ENCODE assay signal across 30 cellular contexts in the genomic region with DNA sequence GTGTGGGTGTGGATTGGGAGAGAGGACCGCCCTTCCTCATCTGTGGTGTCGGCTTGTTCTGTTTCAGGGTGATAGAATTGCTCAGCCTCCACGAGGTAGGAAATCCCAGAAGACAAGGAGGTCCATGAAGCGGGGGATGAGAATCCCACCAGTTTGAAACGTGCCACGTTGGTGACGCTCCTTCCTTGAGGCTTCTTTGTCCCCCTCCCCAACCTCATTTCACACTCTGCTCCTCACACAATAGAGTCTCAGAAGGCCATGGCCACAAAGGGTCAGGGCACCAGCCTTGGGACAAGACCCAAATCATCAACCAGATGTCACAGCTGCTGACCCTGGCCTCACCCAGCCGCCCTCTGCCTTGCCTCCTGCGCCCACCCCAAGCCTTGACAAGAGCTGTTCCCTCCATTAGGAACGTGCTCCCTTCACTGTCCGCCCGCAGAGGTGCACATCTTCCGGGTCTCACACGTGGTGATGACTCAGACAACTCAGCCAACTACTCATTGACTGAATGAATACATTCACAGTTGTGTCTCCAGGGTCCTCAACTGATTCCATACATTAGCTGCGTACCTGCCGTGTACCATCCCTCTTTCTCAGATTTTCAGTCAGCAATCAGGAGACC. TPM values are rescaled to one million over a fixed set of nuclear protein-coding genes. Genes with fewer than 3 reads are reported as not detected.
DNase-seq lines count a peak whose midpoint lies in the region; ATAC-seq, FAIRE-seq and TF ChIP-seq lines count a peak whose summit lies in the region.
"Had no signal": no experiment of that assay in that cellular context is flagged by ENCODE, and none has a peak within 500 bp of the region (broad histone marks: within the 10 kb centered on the region; RNA-seq: fewer than 3 reads in every experiment).

No MANE protein-coding gene starts in this region.

- intact Hi-C loops in HepG2 (cut with micrococcal nuclease; ENCODE audit: unreplicated experiment) = loop anchor here (5.0 kb wide), 1 partner anchor 48 kb away; a partner anchor contains a TSS
- intact Hi-C loops in cardiac septum (cut with DNase I) = no loop called here

- H4K20me1 ChIP-seq in astrocyte (ENCODE audit: insufficient read depth, low read length) = no peaks in the 10 kb centered on the region
- no peaks in the 10 kb centered on the region for H4K20me1 ChIP-seq in HepG2 (ENCODE audit: insufficient read depth, low read length)

- H2AFZ ChIP-seq in astrocyte (ENCODE audit: low read depth, low read length) (no peak overlapping the region), HepG2 (ENCODE audit: low read length) (no peak overlapping the region)

- no peak; the same call in 2 of the 3 replicates for ATAC-seq in HepG2
- no peak for ATAC-seq in GM19351 (IDR thresholded peaks at IDR 0.05; ENCODE audit: unreplicated experiment)
- no peak for ATAC-seq in activated T-cell treated with anti-CD3 and anti-CD28 coated beads, Interleukin-2, amount 50 U/mL, for 4 hours
- ATAC-seq: left lung; natural killer cell treated with Interleukin-12 subunit alpha and Interleukin-12 subunit beta and Interleukin-15 and Interleukin-18, amount 100 ng/mL, for 72 hours; pancreas had no signal

- no peak for TF ChIP-seq POLR2A in HepG2 (IDR thresholded peaks at IDR 0.05; ENCODE audit: insufficient read depth in 1 of 2, low read depth in 2 of 2, low read length in 2 of 2)

- CTCF ChIA-PET in HepG2 (lab: Yijun Ruan, JAX; ENCODE audit: low intra/inter-chr PET ratio, low total read pairs) = no interaction called here

- H3K9ac ChIP-seq in astrocyte (ENCODE audit: low read length) = no peak overlapping the region
- H3K9ac ChIP-seq in HepG2 (ENCODE audit: insufficient read depth, low read depth, low read length) = 0 out of 2 replicates have a peak overlapping the region, but pooled peaks have one; percentile 12

- FAIRE-seq in astrocyte (lab: Jason Lieb, UNC) (no peak), HepG2 (lab: Jason Lieb, UNC) (no peak)
- FAIRE-seq: pancreas had no signal

- H3K4me3 ChIP-seq in astrocyte (ENCODE audit: insufficient read depth, low read depth, low read length) (no peak overlapping the region), HepG2 (replicated peaks in 1 of 3; ENCODE audit: insufficient read depth in 1 of 3, low read depth in 2 of 3, low read length in 3 of 3) (peak overlapping the region in 1 of 3 experiments; percentile 61; a peak in 2 of 6 replicates)
- H3K4me3 ChIP-seq: cardiac muscle cell, heart right ventricle, left lung, pancreas, right atrium auricular region, SK-N-MC, thyroid gland had no signal

- no peak overlapping the region for H3K27ac ChIP-seq in astrocyte (ENCODE audit: low read depth, low read length)
- peak overlapping the region; percentile 96 for H3K27ac ChIP-seq in HepG2 (ENCODE audit: extremely low read length, insufficient read depth, low read length)
- H3K27ac ChIP-seq: cardiac muscle cell, epithelial cell of prostate, left lung, pancreas, right atrium auricular region, SK-N-MC, thyroid gland had no signal

- H3K9me3 ChIP-seq in astrocyte (ENCODE audit: insufficient read depth, low read depth, low read length) = no peaks in the 10 kb centered on the region
- no peaks in the 10 kb centered on the region for H3K9me3 ChIP-seq in HepG2 (ENCODE audit: low read length)
- H3K9me3 ChIP-seq: heart right ventricle, left lung, pancreas, right atrium auricular region, thyroid gland had no signal

- H3K36me3 ChIP-seq in astrocyte (ENCODE audit: insufficient read depth, low read length) = no peaks in the 10 kb centered on the region
- no peaks in the 10 kb centered on the region for H3K36me3 ChIP-seq in HepG2 (replicated peaks in 1 of 2; ENCODE audit: control insufficient read depth in 1 of 2, insufficient read depth in 2 of 2, low read length in 2 of 2)
- H3K36me3 ChIP-seq: cardiac muscle cell, heart right ventricle, left lung, pancreas, right atrium auricular region, thyroid gland had no signal

- in situ Hi-C loops in HepG2 (cut with HindIII; ENCODE audit: extremely low pct_ligation_motif_present, low pct_unique_long_range_greater_than_20kb) = no loop called here

- no peak overlapping the region for H3K4me2 ChIP-seq in astrocyte (ENCODE audit: low read length)
- H3K4me2 ChIP-seq in HepG2 (ENCODE audit: low read depth, low read length) = peak overlapping the region; percentile 75

- H3K4me1 Mint-ChIP-seq in HFFc6 (ENCODE audit: low read depth) (peaks cover 8% of the 10 kb centered on the region), astrocyte (ENCODE audit: low read depth, unreplicated experiment) (peaks cover 3% of the 10 kb centered on the region), type B pancreatic cell (ENCODE audit: unreplicated experiment) (no peaks in the 10 kb centered on the region)
- H3K4me1 Mint-ChIP-seq in activated T-cell treated with anti-CD3 and anti-CD28 coated beads, Interleukin-2, amount 50 U/mL, for 4 hours (ENCODE audit: low read depth) = no peaks in the 10 kb centered on the region
- H3K4me1 Mint-ChIP-seq: activated naive CD4-positive, alpha-beta T cell treated with anti-CD3 and anti-CD28 coated beads, Interleukin-2, amount 50 U/mL, for 24 hours; CD4-positive, alpha-beta memory T cell; immature natural killer cell had no signal

- TF ChIP-seq CTCF in HFFc6 (IDR thresholded peaks at IDR 0.05) (no peak), astrocyte (IDR thresholded peaks at IDR 0.05; ENCODE audit: insufficient read depth, low read depth, low read length) (no peak), HepG2 (CRISPR knock-in tag; IDR thresholded peaks at IDR 0.05) (no peak), type B pancreatic cell (conservative IDR thresholded peaks at IDR 0.05) (no peak)

- no TSS peak for BruUV-seq in HepG2 (replicated peaks; lab: Mats Ljungman, UMichigan)

- peak overlapping the region; percentile 34; the same call in 1 of the 2 replicates for H3K27ac Mint-ChIP-seq in HFFc6
- peak overlapping the region; percentile 20 for H3K27ac Mint-ChIP-seq in astrocyte (ENCODE audit: unreplicated experiment)
- H3K27ac Mint-ChIP-seq in type B pancreatic cell = peak overlapping the region; percentile 19
- H3K27ac Mint-ChIP-seq: activated naive CD4-positive, alpha-beta T cell treated with anti-CD3 and anti-CD28 coated beads, Interleukin-2, amount 50 U/mL, for 24 hours; immature natural killer cell; natural killer cell treated with Interleukin-12 subunit alpha and Interleukin-12 subunit beta and Interleukin-15 and Interleukin-18, amount 100 ng/mL, for 72 hours; stimulated activated naive CD8-positive, alpha-beta T cell treated with anti-CD3 and anti-CD28 coated beads, Interleukin-15, Interleukin-2, amounts not matched to agents 100 ng/mL and 50 ng/mL, for 24 hours had no signal

- 83% methylated on average over 16 of the region's 16 CpGs for whole genome bisulfite sequencing in HepG2 (ENCODE audit: low lambda C conversion rate)

- no peak for DNase-seq in HFFc6
- DNase-seq in astrocyte (ENCODE audit: low read depth) = no peak
- no peak for DNase-seq in HepG2 (ENCODE audit: low spot score)
- DNase-seq in type B pancreatic cell (ENCODE audit: extremely low spot score, unreplicated experiment) = no peak
- no peak for DNase-seq in cardiac septum (ENCODE audit: low spot score)
- no peak for DNase-seq in activated T-cell treated with anti-CD3 and anti-CD28 coated beads, Interleukin-2, amount 50 U/mL, for 4 hours
- DNase-seq: anterior cingulate cortex; CD4-positive, alpha-beta memory T cell; GF-D8; H9; heart right ventricle; immature natural killer cell; Karpas-422; left lung; NCI-H1092 treated with DMSO at 0.1 percent for 48 hours; NCI-H187 treated with DMSO at 0.1 percent for 48 hours; NCI-H2227 treated with DMSO at 0.1 percent for 48 hours; RPMI8226; stimulated activated CD4-positive, alpha-beta T cell treated with anti-CD3 and anti-CD28 coated beads, Interleukin-12 subunit alpha, Interleukin-12 subunit beta, amount 100 ng/mL, for 4 hours; thyroid gland had no signal

- H3K36me3 Mint-ChIP-seq in HFFc6 (ENCODE audit: low read depth) = peaks cover 3% of the 10 kb centered on the region; the same call in 1 of the 2 replicates
- H3K36me3 Mint-ChIP-seq in astrocyte (ENCODE audit: low read depth, unreplicated experiment) = no peaks in the 10 kb centered on the region
- no peaks in the 10 kb centered on the region for H3K36me3 Mint-ChIP-seq in type B pancreatic cell
- no peaks in the 10 kb centered on the region for H3K36me3 Mint-ChIP-seq in activated T-cell treated with anti-CD3 and anti-CD28 coated beads, Interleukin-2, amount 50 U/mL, for 4 hours (ENCODE audit: insufficient read depth)
- H3K36me3 Mint-ChIP-seq: activated naive CD4-positive, alpha-beta T cell treated with anti-CD3 and anti-CD28 coated beads, Interleukin-2, amount 50 U/mL, for 24 hours; CD4-positive, alpha-beta memory T cell; immature natural killer cell; natural killer cell treated with Interleukin-12 subunit alpha and Interleukin-12 subunit beta and Interleukin-15 and Interleukin-18, amount 100 ng/mL, for 72 hours had no signal

- H3K4me1 ChIP-seq in astrocyte (ENCODE audit: insufficient read depth, low read length) (peaks cover 10% of the 10 kb centered on the region), HepG2 (ENCODE audit: insufficient read depth, low read length) (peaks cover 58% of the 10 kb centered on the region)
- H3K4me1 ChIP-seq: pancreas had no signal

- TF ChIP-seq EP300 in HepG2 (IDR thresholded peaks at IDR 0.05; ENCODE audit: low read depth in 2 of 2, low read length in 2 of 2) (no peak), HepG2 (CRISPR knock-in tag; IDR thresholded peaks at IDR 0.05; ENCODE audit: borderline replicate concordance) (no peak)

- H3K79me2 ChIP-seq in astrocyte (ENCODE audit: insufficient read depth, low read length) (no peaks in the 10 kb centered on the region), HepG2 (ENCODE audit: insufficient read depth, low read length) (no peaks in the 10 kb centered on the region)

- H3K4me3 Mint-ChIP-seq in HFFc6 (no peak overlapping the region), astrocyte (ENCODE audit: unreplicated experiment) (no peak overlapping the region), type B pancreatic cell (no peak overlapping the region)
- no peak overlapping the region for H3K4me3 Mint-ChIP-seq in activated T-cell treated with anti-CD3 and anti-CD28 coated beads, Interleukin-2, amount 50 U/mL, for 4 hours
- H3K4me3 Mint-ChIP-seq: activated naive CD4-positive, alpha-beta T cell treated with anti-CD3 and anti-CD28 coated beads, Interleukin-2, amount 50 U/mL, for 24 hours; CD4-positive, alpha-beta memory T cell; H9; immature natural killer cell; natural killer cell treated with Interleukin-12 subunit alpha and Interleukin-12 subunit beta and Interleukin-15 and Interleukin-18, amount 100 ng/mL, for 72 hours; stimulated activated naive CD8-positive, alpha-beta T cell treated with anti-CD3 and anti-CD28 coated beads, Interleukin-15, Interleukin-2, amounts not matched to agents 100 ng/mL and 50 ng/mL, for 24 hours had no signal

- POLR2A ChIA-PET in HepG2 (lab: Yijun Ruan, JAX) = interaction anchor here (1.4 to 4.1 kb wide), 6 partner anchors 14 to 38 kb away, joined by 5 to 68 read pairs (median 6); a partner anchor contains a TSS

- H3K27me3 ChIP-seq in astrocyte (ENCODE audit: insufficient read depth, low read length) (no peaks in the 10 kb centered on the region), HepG2 (ENCODE audit: control insufficient read depth in 1 of 2, insufficient read depth in 2 of 2, low read length in 2 of 2) (no peaks in the 10 kb centered on the region)
- H3K27me3 ChIP-seq: cardiac muscle cell, heart right ventricle, left lung, pancreas, right atrium auricular region, thyroid gland had no signal

- TF ChIP-seq RAD21 in HepG2 (CRISPR knock-in tag; IDR thresholded peaks at IDR 0.05) = no peak

- no peaks in the 10 kb centered on the region; the same call in none of the 2 replicates for H3K27me3 Mint-ChIP-seq in HFFc6 (ENCODE audit: insufficient read depth)
- H3K27me3 Mint-ChIP-seq in astrocyte (ENCODE audit: low read depth, unreplicated experiment) = peaks cover 4% of the 10 kb centered on the region
- H3K27me3 Mint-ChIP-seq in type B pancreatic cell = peaks cover 11% of the 10 kb centered on the region
- peaks cover 2% of the 10 kb centered on the region for H3K27me3 Mint-ChIP-seq in activated T-cell treated with anti-CD3 and anti-CD28 coated beads, Interleukin-2, amount 50 U/mL, for 4 hours (ENCODE audit: low read depth)
- H3K27me3 Mint-ChIP-seq: CD4-positive, alpha-beta memory T cell; stimulated activated naive CD8-positive, alpha-beta T cell treated with anti-CD3 and anti-CD28 coated beads, Interleukin-15, Interleukin-2, amounts not matched to agents 100 ng/mL and 50 ng/mL, for 24 hours had no signal

- H3K9me3 Mint-ChIP-seq in HFFc6 (no peaks in the 10 kb centered on the region), astrocyte (ENCODE audit: unreplicated experiment) (peaks cover 2% of the 10 kb centered on the region), type B pancreatic cell (no peaks in the 10 kb centered on the region)
- no peaks in the 10 kb centered on the region for H3K9me3 Mint-ChIP-seq in activated T-cell treated with anti-CD3 and anti-CD28 coated beads, Interleukin-2, amount 50 U/mL, for 4 hours
- H3K9me3 Mint-ChIP-seq: activated naive CD4-positive, alpha-beta T cell treated with anti-CD3 and anti-CD28 coated beads, Interleukin-2, amount 50 U/mL, for 24 hours; CD4-positive, alpha-beta memory T cell; H9; immature natural killer cell; natural killer cell treated with Interleukin-12 subunit alpha and Interleukin-12 subunit beta and Interleukin-15 and Interleukin-18, amount 100 ng/mL, for 72 hours; stimulated activated naive CD8-positive, alpha-beta T cell treated with anti-CD3 and anti-CD28 coated beads, Interleukin-15, Interleukin-2, amounts not matched to agents 100 ng/mL and 50 ng/mL, for 24 hours had no signal

RNA-seq across cellular contexts. Expression of a gene that starts 18.3 kb away (rescaled TPM):
- total RNA-seq in HFFc6 (2021; fragmentation: NEBNext Ultra II Directional; extraction: Animal tissue kit (Norgen Biotek cat#: 25700)) = 10 to 100 TPM; 12.7 to 19.0 (median 14.2) TPM
- total RNA-seq in astrocyte = 20.9 and 21.2 TPM in 2 replicates
- 18.7 and 20.9 TPM in 2 replicates for total RNA-seq in HepG2 (2016; rRNA removed; fragmentation: Illumina TruSeq; extraction: Trizol)
- total RNA-seq in HepG2 (2016; cell fraction: cytosol; rRNA removed; fragmentation: Illumina TruSeq; extraction: Trizol; ENCODE audit: low read depth) = 4.7 and 6.1 TPM in 2 replicates
- total RNA-seq in HepG2 (2016; cell fraction: insoluble cytoplasmic fraction; rRNA removed; fragmentation: Illumina TruSeq; extraction: Trizol) = 19.1 and 20.1 TPM in 2 replicates
- total RNA-seq in HepG2 (2016; cell fraction: membrane; rRNA removed; fragmentation: Illumina TruSeq; extraction: Trizol) = 11.7 and 12.0 TPM in 2 replicates
- total RNA-seq in HepG2 (2016; cell fraction: nucleus; rRNA removed; fragmentation: Illumina TruSeq; extraction: Trizol) = 7.6 and 7.9 TPM in 2 replicates
- polyA plus RNA-seq in HepG2 (2011; rRNA removed) = 15.5 and 17.6 TPM in 2 replicates
- 19.4 and 26.2 TPM in 2 replicates for polyA plus RNA-seq in HepG2 (2011; cell fraction: cytosol; rRNA removed)
- polyA plus RNA-seq in HepG2 (2011; cell fraction: nucleus; rRNA removed) = 9.3 and 10.5 TPM in 2 replicates
- 10.5 and 11.1 TPM in 2 replicates for polyA plus RNA-seq in HepG2 (2012)
- 3.6 and 4.1 TPM in 2 replicates for polyA plus RNA-seq in HepG2 (2016; cell fraction: cytosol; fragmentation: Illumina TruSeq; extraction: Trizol; ENCODE audit: low read depth)
- 22.2 and 23.4 TPM in 2 replicates for polyA plus RNA-seq in HepG2 (2016; cell fraction: insoluble cytoplasmic fraction; fragmentation: Illumina TruSeq; extraction: Trizol; ENCODE audit: low read depth)
- polyA plus RNA-seq in HepG2 (2016; cell fraction: membrane; fragmentation: Illumina TruSeq; extraction: Trizol; ENCODE audit: low read depth) = 7.5 and 8.0 TPM in 2 replicates
- polyA plus RNA-seq in HepG2 (2016; cell fraction: nucleus; fragmentation: Illumina TruSeq; extraction: Trizol; ENCODE audit: insufficient read depth, low read depth) = 10.3 and 14.0 TPM in 2 replicates
- 5.1 and 16.2 TPM in 2 replicates for polyA minus RNA-seq in HepG2 (2011; rRNA and poly(A)+ RNA removed; ENCODE audit: low replicate concordance)
- polyA minus RNA-seq in HepG2 (2011; cell fraction: cytosol; rRNA and poly(A)+ RNA removed) = 9.3 and 9.9 TPM in 2 replicates
- polyA minus RNA-seq in HepG2 (2011; cell fraction: nucleus; rRNA and poly(A)+ RNA removed) = 5.5 and 7.0 TPM in 2 replicates
- total RNA-seq in type B pancreatic cell (ENCODE audit: low replicate concordance) = 19.1 and 21.4 TPM in 2 replicates
- 7.5 TPM for total RNA-seq in cardiac septum
- 10 to 100 TPM; 24.4 to 27.4 (median 26.0) TPM for total RNA-seq in activated T-cell treated with anti-CD3 and anti-CD28 coated beads, Interleukin-2, amount 50 U/mL, for 4 hours

RNA-seq across cellular contexts. Expression of a gene that starts 24.6 kb away (rescaled TPM):
- 10 to 100 TPM; 35.5 to 41.0 (median 40.1) TPM for total RNA-seq in HFFc6 (2021; fragmentation: NEBNext Ultra II Directional; extraction: Animal tissue kit (Norgen Biotek cat#: 25700))
- total RNA-seq in astrocyte = 33.2 and 36.8 TPM in 2 replicates
- total RNA-seq in HepG2 (2016; rRNA removed; fragmentation: Illumina TruSeq; extraction: Trizol) = 76.6 and 124 TPM in 2 replicates
- total RNA-seq in HepG2 (2016; cell fraction: cytosol; rRNA removed; fragmentation: Illumina TruSeq; extraction: Trizol; ENCODE audit: low read depth) = 12.0 and 14.9 TPM in 2 replicates
- total RNA-seq in HepG2 (2016; cell fraction: insoluble cytoplasmic fraction; rRNA removed; fragmentation: Illumina TruSeq; extraction: Trizol) = 82.6 and 130 TPM in 2 replicates
- 36.1 and 39.2 TPM in 2 replicates for total RNA-seq in HepG2 (2016; cell fraction: membrane; rRNA removed; fragmentation: Illumina TruSeq; extraction: Trizol)
- total RNA-seq in HepG2 (2016; cell fraction: nucleus; rRNA removed; fragmentation: Illumina TruSeq; extraction: Trizol) = 35.4 and 41.2 TPM in 2 replicates
- 39.9 and 44.8 TPM in 2 replicates for polyA plus RNA-seq in HepG2 (2011; rRNA removed)
- polyA plus RNA-seq in HepG2 (2011; cell fraction: cytosol; rRNA removed) = 29.0 and 43.5 TPM in 2 replicates
- 12.5 and 20.0 TPM in 2 replicates for polyA plus RNA-seq in HepG2 (2011; cell fraction: nucleus; rRNA removed)
- polyA plus RNA-seq in HepG2 (2012) = 55.6 and 62.7 TPM in 2 replicates
- 6.5 and 6.6 TPM in 2 replicates for polyA plus RNA-seq in HepG2 (2016; cell fraction: cytosol; fragmentation: Illumina TruSeq; extraction: Trizol; ENCODE audit: low read depth)
- polyA plus RNA-seq in HepG2 (2016; cell fraction: insoluble cytoplasmic fraction; fragmentation: Illumina TruSeq; extraction: Trizol; ENCODE audit: low read depth) = 143 and 162 TPM in 2 replicates
- polyA plus RNA-seq in HepG2 (2016; cell fraction: membrane; fragmentation: Illumina TruSeq; extraction: Trizol; ENCODE audit: low read depth) = 21.2 and 21.7 TPM in 2 replicates
- polyA plus RNA-seq in HepG2 (2016; cell fraction: nucleus; fragmentation: Illumina TruSeq; extraction: Trizol; ENCODE audit: insufficient read depth, low read depth) = 60.2 and 60.7 TPM in 2 replicates
- polyA minus RNA-seq in HepG2 (2011; rRNA and poly(A)+ RNA removed; ENCODE audit: low replicate concordance) = 10.4 and 12.8 TPM in 2 replicates
- 13.6 and 15.5 TPM in 2 replicates for polyA minus RNA-seq in HepG2 (2011; cell fraction: cytosol; rRNA and poly(A)+ RNA removed)
- polyA minus RNA-seq in HepG2 (2011; cell fraction: nucleus; rRNA and poly(A)+ RNA removed) = 16.1 and 16.2 TPM in 2 replicates
- total RNA-seq in type B pancreatic cell (ENCODE audit: low replicate concordance) = 61.3 and 73.0 TPM in 2 replicates
- 48.6 TPM for total RNA-seq in cardiac septum
- 10 to 100 TPM; 47.0 to 53.2 (median 52.4) TPM for total RNA-seq in activated T-cell treated with anti-CD3 and anti-CD28 coated beads, Interleukin-2, amount 50 U/mL, for 4 hours

RNA-seq across cellular contexts. Expression of a gene that starts 40.6 kb away (rescaled TPM):
- total RNA-seq in HFFc6 (2021; fragmentation: NEBNext Ultra II Directional; extraction: Animal tissue kit (Norgen Biotek cat#: 25700)) = not detected
- not detected in 2 replicates for total RNA-seq in astrocyte
- 278 and 348 TPM in 2 replicates for total RNA-seq in HepG2 (2016; rRNA removed; fragmentation: Illumina TruSeq; extraction: Trizol)
- total RNA-seq in HepG2 (2016; cell fraction: cytosol; rRNA removed; fragmentation: Illumina TruSeq; extraction: Trizol; ENCODE audit: low read depth) = 36.9 and 39.1 TPM in 2 replicates
- total RNA-seq in HepG2 (2016; cell fraction: insoluble cytoplasmic fraction; rRNA removed; fragmentation: Illumina TruSeq; extraction: Trizol) = 251 and 366 TPM in 2 replicates
- total RNA-seq in HepG2 (2016; cell fraction: membrane; rRNA removed; fragmentation: Illumina TruSeq; extraction: Trizol) = 71.8 and 83.2 TPM in 2 replicates
- total RNA-seq in HepG2 (2016; cell fraction: nucleus; rRNA removed; fragmentation: Illumina TruSeq; extraction: Trizol) = 84.8 and 90.9 TPM in 2 replicates
- polyA plus RNA-seq in HepG2 (2011; rRNA removed) = 1,649 and 1,898 TPM in 2 replicates
- 422 and 472 TPM in 2 replicates for polyA plus RNA-seq in HepG2 (2011; cell fraction: cytosol; rRNA removed)
- 82.9 and 122 TPM in 2 replicates for polyA plus RNA-seq in HepG2 (2011; cell fraction: nucleus; rRNA removed)
- polyA plus RNA-seq in HepG2 (2012) = 700 and 2,334 TPM in 2 replicates
- polyA plus RNA-seq in HepG2 (2016; cell fraction: cytosol; fragmentation: Illumina TruSeq; extraction: Trizol; ENCODE audit: low read depth) = 30.5 and 35.0 TPM in 2 replicates
- 150 and 168 TPM in 2 replicates for polyA plus RNA-seq in HepG2 (2016; cell fraction: insoluble cytoplasmic fraction; fragmentation: Illumina TruSeq; extraction: Trizol; ENCODE audit: low read depth)
- polyA plus RNA-seq in HepG2 (2016; cell fraction: membrane; fragmentation: Illumina TruSeq; extraction: Trizol; ENCODE audit: low read depth) = 38.8 and 42.8 TPM in 2 replicates
- 79.1 and 81.3 TPM in 2 replicates for polyA plus RNA-seq in HepG2 (2016; cell fraction: nucleus; fragmentation: Illumina TruSeq; extraction: Trizol; ENCODE audit: insufficient read depth, low read depth)
- 151 and 198 TPM in 2 replicates for polyA minus RNA-seq in HepG2 (2011; rRNA and poly(A)+ RNA removed; ENCODE audit: low replicate concordance)
- 87.0 and 146 TPM in 2 replicates for polyA minus RNA-seq in HepG2 (2011; cell fraction: cytosol; rRNA and poly(A)+ RNA removed)
- polyA minus RNA-seq in HepG2 (2011; cell fraction: nucleus; rRNA and poly(A)+ RNA removed) = 37.3 and 51.0 TPM in 2 replicates
- total RNA-seq in type B pancreatic cell (ENCODE audit: low replicate concordance) = 58.9 and 80.8 TPM in 2 replicates
- total RNA-seq in cardiac septum = 2.8 TPM
- 1 to 10 TPM in 2 of 3 donors, not detected in 1; 1.3 to 2.8 TPM for total RNA-seq in activated T-cell treated with anti-CD3 and anti-CD28 coated beads, Interleukin-2, amount 50 U/mL, for 4 hours
- total RNA-seq: cardiac muscle cell, fibroblast of villous mesenchyme, H9 had no signal
- polyA plus RNA-seq: cardiac muscle cell had no signal

RNA-seq across cellular contexts. Expression of a gene that starts 48.3 kb away (rescaled TPM):
- 10 to 100 TPM; 15.2 to 21.2 (median 19.0) TPM for total RNA-seq in HFFc6 (2021; fragmentation: NEBNext Ultra II Directional; extraction: Animal tissue kit (Norgen Biotek cat#: 25700))
- 25.0 and 27.6 TPM in 2 replicates for total RNA-seq in astrocyte
- total RNA-seq in HepG2 (2016; rRNA removed; fragmentation: Illumina TruSeq; extraction: Trizol) = 17.1 and 24.1 TPM in 2 replicates
- 10.8 and 11.4 TPM in 2 replicates for total RNA-seq in HepG2 (2016; cell fraction: cytosol; rRNA removed; fragmentation: Illumina TruSeq; extraction: Trizol; ENCODE audit: low read depth)
- total RNA-seq in HepG2 (2016; cell fraction: insoluble cytoplasmic fraction; rRNA removed; fragmentation: Illumina TruSeq; extraction: Trizol) = 17.2 and 22.3 TPM in 2 replicates
- 11.9 and 12.9 TPM in 2 replicates for total RNA-seq in HepG2 (2016; cell fraction: membrane; rRNA removed; fragmentation: Illumina TruSeq; extraction: Trizol)
- total RNA-seq in HepG2 (2016; cell fraction: nucleus; rRNA removed; fragmentation: Illumina TruSeq; extraction: Trizol) = 25.6 and 32.5 TPM in 2 replicates
- 7.8 and 8.1 TPM in 2 replicates for polyA plus RNA-seq in HepG2 (2011; rRNA removed)
- 3.8 and 5.9 TPM in 2 replicates for polyA plus RNA-seq in HepG2 (2011; cell fraction: cytosol; rRNA removed)
- 9.7 and 12.4 TPM in 2 replicates for polyA plus RNA-seq in HepG2 (2011; cell fraction: nucleus; rRNA removed)
- polyA plus RNA-seq in HepG2 (2012) = 10.7 and 10.9 TPM in 2 replicates
- polyA plus RNA-seq in HepG2 (2016; cell fraction: cytosol; fragmentation: Illumina TruSeq; extraction: Trizol; ENCODE audit: low read depth) = 0.92 and 1.4 TPM in 2 replicates
- polyA plus RNA-seq in HepG2 (2016; cell fraction: insoluble cytoplasmic fraction; fragmentation: Illumina TruSeq; extraction: Trizol; ENCODE audit: low read depth) = 13.7 and 13.8 TPM in 2 replicates
- polyA plus RNA-seq in HepG2 (2016; cell fraction: membrane; fragmentation: Illumina TruSeq; extraction: Trizol; ENCODE audit: low read depth) = 2.4 and 2.8 TPM in 2 replicates
- 20.4 and 20.5 TPM in 2 replicates for polyA plus RNA-seq in HepG2 (2016; cell fraction: nucleus; fragmentation: Illumina TruSeq; extraction: Trizol; ENCODE audit: insufficient read depth, low read depth)
- polyA minus RNA-seq in HepG2 (2011; rRNA and poly(A)+ RNA removed; ENCODE audit: low replicate concordance) = 22.4 and 23.8 TPM in 2 replicates
- 6.6 and 9.1 TPM in 2 replicates for polyA minus RNA-seq in HepG2 (2011; cell fraction: cytosol; rRNA and poly(A)+ RNA removed)
- polyA minus RNA-seq in HepG2 (2011; cell fraction: nucleus; rRNA and poly(A)+ RNA removed) = 29.7 and 41.5 TPM in 2 replicates
- 33.9 and 35.9 TPM in 2 replicates for total RNA-seq in type B pancreatic cell (ENCODE audit: low replicate concordance)
- total RNA-seq in cardiac septum = 73.0 TPM
- total RNA-seq in activated T-cell treated with anti-CD3 and anti-CD28 coated beads, Interleukin-2, amount 50 U/mL, for 4 hours = 10 to 100 TPM; 14.5 to 20.0 (median 18.9) TPM
